1 cellular context compared by ENCODE assay signal in the genomic region with DNA sequence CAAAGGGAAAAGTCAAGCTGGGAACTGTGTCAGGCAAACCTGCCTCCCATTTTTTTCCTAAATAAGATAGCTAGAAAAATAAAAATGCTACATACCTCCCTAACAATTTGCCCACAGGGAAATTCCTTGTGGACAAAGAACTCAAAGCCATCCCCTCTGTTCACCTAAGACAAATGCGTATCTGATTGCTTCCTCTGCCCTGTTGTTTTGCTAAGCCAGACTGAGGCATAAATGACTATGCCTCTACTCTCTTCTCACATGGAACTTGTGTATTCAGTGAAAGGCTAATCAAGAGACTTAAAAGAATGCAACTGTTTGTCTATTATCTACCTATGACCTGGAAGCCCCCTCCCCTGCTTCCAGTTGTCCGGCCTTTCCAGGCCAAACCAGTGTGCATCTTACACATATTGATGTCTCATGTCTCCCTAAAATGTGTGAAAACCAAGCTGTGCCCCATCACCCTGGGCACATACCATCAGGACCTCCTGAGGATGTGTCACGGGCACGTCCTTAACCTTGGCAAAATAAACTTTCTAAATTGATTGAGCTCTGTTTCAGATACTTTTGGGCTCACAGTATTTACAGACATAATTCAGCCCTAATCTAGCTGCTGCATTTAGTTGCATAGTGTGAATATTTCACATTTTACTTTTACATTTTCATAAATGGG.
TF ChIP-seq lines count a peak whose summit lies in the region.

No MANE protein-coding gene starts in this region.

TF ChIP-seq in liver, 16 proteins besides CTCF, POLR2A, EP300 and RAD21 (continued from another document):
- TF ChIP-seq, protein P1, sequence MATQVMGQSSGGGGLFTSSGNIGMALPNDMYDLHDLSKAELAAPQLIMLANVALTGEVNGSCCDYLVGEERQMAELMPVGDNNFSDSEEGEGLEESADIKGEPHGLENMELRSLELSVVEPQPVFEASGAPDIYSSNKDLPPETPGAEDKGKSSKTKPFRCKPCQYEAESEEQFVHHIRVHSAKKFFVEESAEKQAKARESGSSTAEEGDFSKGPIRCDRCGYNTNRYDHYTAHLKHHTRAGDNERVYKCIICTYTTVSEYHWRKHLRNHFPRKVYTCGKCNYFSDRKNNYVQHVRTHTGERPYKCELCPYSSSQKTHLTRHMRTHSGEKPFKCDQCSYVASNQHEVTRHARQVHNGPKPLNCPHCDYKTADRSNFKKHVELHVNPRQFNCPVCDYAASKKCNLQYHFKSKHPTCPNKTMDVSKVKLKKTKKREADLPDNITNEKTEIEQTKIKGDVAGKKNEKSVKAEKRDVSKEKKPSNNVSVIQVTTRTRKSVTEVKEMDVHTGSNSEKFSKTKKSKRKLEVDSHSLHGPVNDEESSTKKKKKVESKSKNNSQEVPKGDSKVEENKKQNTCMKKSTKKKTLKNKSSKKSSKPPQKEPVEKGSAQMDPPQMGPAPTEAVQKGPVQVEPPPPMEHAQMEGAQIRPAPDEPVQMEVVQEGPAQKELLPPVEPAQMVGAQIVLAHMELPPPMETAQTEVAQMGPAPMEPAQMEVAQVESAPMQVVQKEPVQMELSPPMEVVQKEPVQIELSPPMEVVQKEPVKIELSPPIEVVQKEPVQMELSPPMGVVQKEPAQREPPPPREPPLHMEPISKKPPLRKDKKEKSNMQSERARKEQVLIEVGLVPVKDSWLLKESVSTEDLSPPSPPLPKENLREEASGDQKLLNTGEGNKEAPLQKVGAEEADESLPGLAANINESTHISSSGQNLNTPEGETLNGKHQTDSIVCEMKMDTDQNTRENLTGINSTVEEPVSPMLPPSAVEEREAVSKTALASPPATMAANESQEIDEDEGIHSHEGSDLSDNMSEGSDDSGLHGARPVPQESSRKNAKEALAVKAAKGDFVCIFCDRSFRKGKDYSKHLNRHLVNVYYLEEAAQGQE (IDR thresholded peaks at IDR 0.05) = no peak
- no peak for TF ChIP-seq FOXA2 (IDR thresholded peaks at IDR 0.05)
- TF ChIP-seq SP1 (IDR thresholded peaks at IDR 0.05) = no peak
- TF ChIP-seq, protein P2, sequence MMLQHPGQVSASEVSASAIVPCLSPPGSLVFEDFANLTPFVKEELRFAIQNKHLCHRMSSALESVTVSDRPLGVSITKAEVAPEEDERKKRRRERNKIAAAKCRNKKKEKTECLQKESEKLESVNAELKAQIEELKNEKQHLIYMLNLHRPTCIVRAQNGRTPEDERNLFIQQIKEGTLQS (IDR thresholded peaks at IDR 0.05) = no peak
- TF ChIP-seq EGR1 (IDR thresholded peaks at IDR 0.05; ENCODE audit: low read depth in 2 of 2) = no peak
- no peak for TF ChIP-seq TAF1 (conservative IDR thresholded peaks at IDR 0.05)
- no peak for TF ChIP-seq GABPA (IDR thresholded peaks at IDR 0.05 in 1 of 2, conservative IDR thresholded peaks at IDR 0.05 in 1 of 2)
- TF ChIP-seq RXRA (IDR thresholded peaks at IDR 0.05) = no peak
TF ChIP-seq in liver: peak in this region for 0.
